Comparison of ENCODE assay signal across 8 cellular contexts in genomic region chr9:3441197-3441816, GRCh38.
A peak's percentile ranks its signal among the peaks of the same experiment; 100 is the strongest.
DNase-seq lines count a peak whose midpoint lies in the region; ATAC-seq and TF ChIP-seq lines count a peak whose summit lies in the region.

No MANE protein-coding gene starts in this region.

- TF ChIP-seq EP300 in SK-N-SH (IDR thresholded peaks at IDR 0.05; ENCODE audit: borderline replicate concordance in 1 of 2, low read depth in 1 of 2, low read length in 1 of 2): no peak

- H3F3A ChIP-seq in SK-N-SH (replicated peaks; ENCODE audit: insufficient read depth): no peaks in the 10 kb centered on the region

- no peak overlapping the region for H3K4me3 Mint-ChIP-seq in brain
- no peak overlapping the region for H3K4me3 Mint-ChIP-seq in stimulated activated naive B cell treated with anti-CD40 and anti-IgM and Interleukin-4, amounts not matched to agents 10 μg/mL and 1 μg/mL and 100 μg/mL, for 72 hours

- no peak overlapping the region for H3K27ac Mint-ChIP-seq in brain
- H3K27ac Mint-ChIP-seq in stimulated activated naive B cell treated with anti-CD40 and anti-IgM and Interleukin-4, amounts not matched to agents 10 μg/mL and 1 μg/mL and 100 μg/mL, for 72 hours: no peak overlapping the region

- H4K20me1 ChIP-seq in Karpas-422 (ENCODE audit: insufficient read depth, low read depth, low read length): no peaks in the 10 kb centered on the region
- H4K20me1 ChIP-seq in SK-N-SH (ENCODE audit: insufficient read depth): no peaks in the 10 kb centered on the region

- H3K4me2 ChIP-seq in Karpas-422 (ENCODE audit: low read depth, low read length, poor library complexity, severe bottlenecking) (no peak overlapping the region), SK-N-SH (no peak overlapping the region)

- H2AFZ ChIP-seq in Karpas-422 (ENCODE audit: low read length) (no peak overlapping the region), SK-N-SH (ENCODE audit: low read depth) (no peak overlapping the region)

- no peaks in the 10 kb centered on the region for H3K27me3 ChIP-seq in Karpas-422 (ENCODE audit: low read length)
- no peaks in the 10 kb centered on the region for H3K27me3 ChIP-seq in SK-N-SH (ENCODE audit: insufficient read depth)

- H3K36me3 ChIP-seq in Karpas-422 (ENCODE audit: insufficient read depth, low read length): no peaks in the 10 kb centered on the region
- no peaks in the 10 kb centered on the region for H3K36me3 ChIP-seq in SK-N-SH (replicated peaks in 1 of 2; ENCODE audit: control insufficient read depth in 1 of 2, insufficient read depth in 2 of 2, low read length in 1 of 2)

- TF ChIP-seq RAD21 in SK-N-SH (IDR thresholded peaks at IDR 0.05; ENCODE audit: low read length): peak; percentile 68

- POLR2A ChIA-PET in SK-N-SH (lab: Yijun Ruan, JAX): no interaction called here

- H3K4me1 Mint-ChIP-seq in brain: peaks cover 29% of the 10 kb centered on the region
- H3K4me1 Mint-ChIP-seq in stimulated activated naive B cell treated with anti-CD40 and anti-IgM and Interleukin-4, amounts not matched to agents 10 μg/mL and 1 μg/mL and 100 μg/mL, for 72 hours: peaks cover 2 to 11% of the 10 kb centered on the region in 2 donors

- peak; percentile 81 for ATAC-seq in GM21825 (IDR thresholded peaks at IDR 0.05; ENCODE audit: unreplicated experiment)
- peak; percentile 82 to 90 for ATAC-seq in stimulated activated naive B cell treated with anti-CD40 and anti-IgM and Interleukin-4, amounts not matched to agents 10 μg/mL and 1 μg/mL and 100 μg/mL, for 72 hours (replicated peaks)

- peak; percentile 73 for TF ChIP-seq CTCF in SK-N-SH (IDR thresholded peaks at IDR 0.05)
- peak; percentile 40 to 64 for TF ChIP-seq CTCF in brain (conservative IDR thresholded peaks at IDR 0.05)

- no peak overlapping the region for H3K4me3 ChIP-seq in Karpas-422 (ENCODE audit: low read length)
- no peak overlapping the region; a peak in 1 of 4 replicates for H3K4me3 ChIP-seq in SK-N-SH (ENCODE audit: low read depth in 2 of 2, low read length in 1 of 2)

- WGBS in SK-N-SH (ENCODE audit: low lambda C conversion rate): 86% methylated on average over 7 of the region's 7 CpGs

- peaks cover 4 to 19% (median 11%) of the 10 kb centered on the region in 5 experiments for H3K9me3 Mint-ChIP-seq in brain
- H3K9me3 Mint-ChIP-seq in stimulated activated naive B cell treated with anti-CD40 and anti-IgM and Interleukin-4, amounts not matched to agents 10 μg/mL and 1 μg/mL and 100 μg/mL, for 72 hours: no peaks in the 10 kb centered on the region

- no peaks in the 10 kb centered on the region for H3K27me3 Mint-ChIP-seq in brain
- no peaks in the 10 kb centered on the region for H3K27me3 Mint-ChIP-seq in stimulated activated naive B cell treated with anti-CD40 and anti-IgM and Interleukin-4, amounts not matched to agents 10 μg/mL and 1 μg/mL and 100 μg/mL, for 72 hours

- CTCF ChIA-PET in SK-N-SH (lab: Yijun Ruan, JAX): interaction anchor here (0.6 to 3.4 kb wide), 30 partner anchors 9 to 584 kb away, joined by 3 to 29 read pairs (median 4); no protein-coding TSS in a partner anchor

- H3K9ac ChIP-seq in Karpas-422 (ENCODE audit: low read length) (no peak overlapping the region), SK-N-SH (no peak overlapping the region)

- H3K79me2 ChIP-seq in Karpas-422 (ENCODE audit: low read length): no peaks in the 10 kb centered on the region; the same call in 1 of the 2 replicates
- H3K79me2 ChIP-seq in SK-N-SH (ENCODE audit: insufficient read depth): no peaks in the 10 kb centered on the region

- no peaks in the 10 kb centered on the region for H3K4me1 ChIP-seq in Karpas-422 (ENCODE audit: low read length)
- H3K4me1 ChIP-seq in SK-N-SH (ENCODE audit: control insufficient read depth in 1 of 2, insufficient read depth in 2 of 2, low read depth in 1 of 2, low read length in 1 of 2): peaks cover 0 to 2% of the 10 kb centered on the region in 2 experiments; a peak in 2 of 4 replicates

- peaks cover 62% of the 10 kb centered on the region for H3K36me3 Mint-ChIP-seq in brain
- no peaks in the 10 kb centered on the region for H3K36me3 Mint-ChIP-seq in stimulated activated naive B cell treated with anti-CD40 and anti-IgM and Interleukin-4, amounts not matched to agents 10 μg/mL and 1 μg/mL and 100 μg/mL, for 72 hours

- no peaks in the 10 kb centered on the region for H3K9me3 ChIP-seq in Karpas-422 (ENCODE audit: low read length)
- no peaks in the 10 kb centered on the region for H3K9me3 ChIP-seq in SK-N-SH

- no peaks in the 10 kb centered on the region for H3K9me2 ChIP-seq in Karpas-422 (replicated peaks; ENCODE audit: insufficient read depth, low read length)
- no peaks in the 10 kb centered on the region for H3K9me2 ChIP-seq in SK-N-SH

- H3K27ac ChIP-seq in Karpas-422 (ENCODE audit: low read length): no peak overlapping the region
- H3K27ac ChIP-seq in SK-N-SH (ENCODE audit: low read depth in 2 of 2, low read length in 1 of 2): no peak overlapping the region

- DNase-seq in DMS 273 (lab: John Stamatoyannopoulos, UW; ENCODE audit: unreplicated experiment) (peak; percentile 60), DMS 273 treated with DMSO at 0.1 percent for 48 hours (lab: John Stamatoyannopoulos, UW) (no peak), Karpas-422 (peak; percentile 85), SK-N-SH (peak; percentile 28), kidney tubule cell (ENCODE audit: low spot score) (peak; percentile 67)
- DNase-seq in stimulated activated naive B cell treated with anti-CD40 and anti-IgM and Interleukin-4, amounts not matched to agents 10 μg/mL and 1 μg/mL and 100 μg/mL, for 72 hours: peak; percentile 40

TF ChIP-seq in SK-N-SH, 30 proteins besides CTCF, POLR2A, EP300 and RAD21:
- TF ChIP-seq YY1 (IDR thresholded peaks at IDR 0.05; ENCODE audit: low read depth): 0 out of 2 replicates have a peak, but pooled peaks have one; percentile 19
- TF ChIP-seq SMC3 (IDR thresholded peaks at IDR 0.05; ENCODE audit: low read depth, low read length): peak; percentile 68
- no peak for TF ChIP-seq GATA2 (CRISPR knock-in tag; IDR thresholded peaks at IDR 0.05)
